24 cellular contexts compared by ENCODE assay signal in genomic region chr5:126645132-126645531, GRCh38. TPM values are rescaled to one million over a fixed set of nuclear protein-coding genes. Genes with fewer than 3 reads are reported as not detected.
DNase-seq lines count a peak whose midpoint lies in the region; TF ChIP-seq lines count a peak whose summit lies in the region.
"Had no signal": no experiment of that assay in that cellular context is flagged by ENCODE, and none has a peak within 500 bp of the region (broad histone marks: within the 10 kb centered on the region; RNA-seq: fewer than 3 reads in every experiment).

No MANE protein-coding gene starts in this region.

- CTCF ChIA-PET in MCF 10A (lab: Yijun Ruan, JAX): interaction anchor here (0.6 kb wide), 1 partner anchor 44 kb away, joined by 3 read pairs; the partner anchor contains the start of gene PHAX
- CTCF ChIA-PET in HEK293 (lab: Yijun Ruan, JAX): no interaction called here

- H3K9me3 ChIP-seq in breast epithelium: peaks cover 4 to 11% of the 10 kb centered on the region in 2 donors
- no peaks in the 10 kb centered on the region for H3K9me3 ChIP-seq in HEK293 (ENCODE audit: control insufficient read depth, insufficient read depth, low read depth, low read length)
- H3K9me3 ChIP-seq in HAP-1: no peaks in the 10 kb centered on the region

- H3K36me3 Mint-ChIP-seq in MCF 10A (ENCODE audit: insufficient read depth, unreplicated experiment): peaks cover 4% of the 10 kb centered on the region
- H3K36me3 Mint-ChIP-seq: CD14-positive monocyte, IgD-negative memory B cell had no signal

- H3K4me3 Mint-ChIP-seq in MCF 10A (ENCODE audit: unreplicated experiment): no peak overlapping the region
- H3K4me3 Mint-ChIP-seq: B cell, CD14-positive monocyte, IgD-negative memory B cell had no signal

- in situ Hi-C loops in HAP-1 (cut with MboI; ENCODE audit: low sequenced_read_pairs): no loop called here

- no peaks in the 10 kb centered on the region for H3K27me3 ChIP-seq in breast epithelium
- no peaks in the 10 kb centered on the region for H3K27me3 ChIP-seq in HAP-1 (ENCODE audit: low read depth)

- H3K27ac Mint-ChIP-seq in MCF 10A (ENCODE audit: low read depth, unreplicated experiment): no peak overlapping the region
- H3K27ac Mint-ChIP-seq: B cell, CD14-positive monocyte, IgD-negative memory B cell had no signal

- H3K4me3 ChIP-seq in breast epithelium (no peak overlapping the region), HEK293 (ENCODE audit: low read depth, low read length) (no peak overlapping the region), HAP-1 (no peak overlapping the region)
- H3K4me3 ChIP-seq: PC-9 had no signal

- no peak for TF ChIP-seq POLR2A in breast epithelium (IDR thresholded peaks at IDR 0.05)

- BruUV-seq in MCF 10A (replicated peaks; lab: Mats Ljungman, UMichigan): no TSS peak

- H3K9me3 Mint-ChIP-seq in MCF 10A (ENCODE audit: unreplicated experiment): peaks cover 8% of the 10 kb centered on the region

- H3K27me3 Mint-ChIP-seq in MCF 10A (ENCODE audit: insufficient read depth, unreplicated experiment): no peaks in the 10 kb centered on the region
- H3K27me3 Mint-ChIP-seq: IgD-negative memory B cell had no signal

- H3K36me3 ChIP-seq in breast epithelium (no peaks in the 10 kb centered on the region), HEK293 (ENCODE audit: control insufficient read depth in 2 of 2, insufficient read depth in 1 of 2, low read length in 2 of 2) (no peaks in the 10 kb centered on the region), HAP-1 (replicated peaks) (no peaks in the 10 kb centered on the region)

- intact Hi-C loops in MCF 10A (cut with micrococcal nuclease): no loop called here
- intact Hi-C loops in breast epithelium (cut with DNase I; ENCODE audit: low total_unique reads): no loop called here

- no peaks in the 10 kb centered on the region for H3K4me1 Mint-ChIP-seq in MCF 10A (ENCODE audit: insufficient read depth, unreplicated experiment)

- POLR2A ChIA-PET in MCF 10A (lab: Yijun Ruan, JAX) (interaction anchor here (0.7 kb wide), 1 partner anchor 44 kb away, joined by 3 read pairs; the partner anchor contains the start of gene PHAX), HEK293 (lab: Yijun Ruan, JAX) (no interaction called here)

- H3K27ac ChIP-seq in breast epithelium (no peak overlapping the region), HEK293 (ENCODE audit: extremely low read depth, low read depth, low read length) (no peak overlapping the region)
- H3K27ac ChIP-seq: 22Rv1, PC-9 had no signal

- no peak for TF ChIP-seq CTCF in MCF 10A (IDR thresholded peaks at IDR 0.05; ENCODE audit: unreplicated experiment)
- TF ChIP-seq CTCF in breast epithelium (IDR thresholded peaks at IDR 0.05): no peak
- TF ChIP-seq CTCF in HEK293 (tag by site-specific recombination; IDR thresholded peaks at IDR 0.05): no peak

- DNase-seq in MCF 10A (ENCODE audit: unreplicated experiment) (peak; percentile 17), breast epithelium (ENCODE audit: low spot score in 2 of 2) (no peak), amniotic epithelial cell (ENCODE audit: low read depth) (peak; percentile 4), T-helper 1 cell (no peak), T-helper 9 cell (no peak), HAP-1 (ENCODE audit: low spot score in 2 of 2) (no peak)
- DNase-seq in activated CD4-positive, alpha-beta T cell treated with anti-CD3 and anti-CD28 coated beads for 1 hour: no peak
- DNase-seq: GF-D8, H7, Karpas-422, MM.1S, NCI-H1092, NCI-H1436, NCI-H187 treated with DMSO at 0.1 percent for 48 hours, NCI-H2227 treated with DMSO at 0.1 percent for 48 hours, NCI-H510A, PC-9, SIG-M5, SK-N-SH had no signal

- H3K4me1 ChIP-seq in breast epithelium (no peaks in the 10 kb centered on the region), HEK293 (ENCODE audit: control insufficient read depth, insufficient read depth, low read length) (no peaks in the 10 kb centered on the region), HAP-1 (no peaks in the 10 kb centered on the region)

TF ChIP-seq in HEK293, 187 proteins besides CTCF, POLR2A, EP300 and RAD21:
- TF ChIP-seq SETDB1 (IDR thresholded peaks at IDR 0.05; ENCODE audit: insufficient read length, low read length) (peak; percentile 96), ZNF223 (tag by site-specific recombination; IDR thresholded peaks at IDR 0.05) (no peak), ZNF10 (tag by site-specific recombination; IDR thresholded peaks at IDR 0.05) (no peak), REST (tag by site-specific recombination; IDR thresholded peaks at IDR 0.05) (no peak), ZFP41 (tag by site-specific recombination; IDR thresholded peaks at IDR 0.05; ENCODE audit: borderline replicate concordance) (no peak), ZNF488 (tag by site-specific recombination; IDR thresholded peaks at IDR 0.05) (no peak), BCL11A (tag by site-specific recombination; IDR thresholded peaks at IDR 0.05; ENCODE audit: low read depth) (no peak), ZBTB6 (tag by site-specific recombination; IDR thresholded peaks at IDR 0.05) (no peak), ZNF544 (tag by site-specific recombination; IDR thresholded peaks at IDR 0.05) (no peak), ZNF629 (tag by site-specific recombination; IDR thresholded peaks at IDR 0.05) (no peak), ZNF623 (tag by site-specific recombination; IDR thresholded peaks at IDR 0.05) (no peak), ZNF792 (tag by site-specific recombination; IDR thresholded peaks at IDR 0.05) (no peak), ZNF362 (tag by site-specific recombination; IDR thresholded peaks at IDR 0.05) (peak; percentile 60; the same call in 1 of the 2 replicates)

RNA-seq across cellular contexts. Expression of gene PHAX, which starts 44.4 kb away (rescaled TPM):
- total RNA-seq in MCF 10A (2022) (57.4 and 73.2 TPM in 2 replicates), breast epithelium (10 to 100 TPM; 44.9 to 58.7 (median 54.7) TPM)

RNA-seq across cellular contexts. Expression of gene ALDH7A1, which starts 50.1 kb away (rescaled TPM):
- total RNA-seq in MCF 10A (2022) (46.8 and 89.1 TPM in 2 replicates), breast epithelium (10 to 100 TPM; 38.7 to 83.0 (median 45.2) TPM)

Comparison
In these comparisons a context has a peak if more than half of its experiments do, and no peak if none do; other contexts are left out.
1. DNase-seq: peak in MCF 10A (single experiment) and amniotic epithelial cell (single experiment); none in breast epithelium (0 of 2), T-helper 1 cell (0 of 5), T-helper 9 cell (single experiment), HAP-1 (0 of 2) and activated CD4-positive, alpha-beta T cell treated with anti-CD3 and anti-CD28 coated beads for 1 hour (single experiment).